13 cellular contexts compared by ENCODE assay signal in genomic region chr4:13541176-13541604, GRCh38.
DNase-seq lines count a peak whose midpoint lies in the region; ATAC-seq lines count a peak whose summit lies in the region.
"Had no signal": no experiment of that assay in that cellular context is flagged by ENCODE, and none has a peak within 500 bp of the region (broad histone marks: within the 10 kb centered on the region; RNA-seq: fewer than 3 reads in every experiment).

No MANE protein-coding gene starts in this region.

- no peak overlapping the region for H3K4me3 Mint-ChIP-seq in activated naive CD4-positive, alpha-beta T cell treated with anti-CD3 and anti-CD28 coated beads, Interleukin-2, amount 10 ng/mL, durations not matched to agents 7 days and 5 days
- peak overlapping the region; percentile 6 to 39 for H3K4me3 Mint-ChIP-seq in stimulated activated naive B cell treated with anti-CD40 and anti-IgM and Interleukin-4, amounts not matched to agents 10 μg/mL and 1 μg/mL and 100 μg/mL, for 72 hours

- peak overlapping the region; percentile 65 for H3K27ac Mint-ChIP-seq in activated naive CD4-positive, alpha-beta T cell treated with anti-CD3 and anti-CD28 coated beads, Interleukin-2, amount 10 ng/mL, durations not matched to agents 7 days and 5 days
- H3K27ac Mint-ChIP-seq in stimulated activated naive B cell treated with anti-CD40 and anti-IgM and Interleukin-4, amounts not matched to agents 10 μg/mL and 1 μg/mL and 100 μg/mL, for 72 hours, result peak overlapping the region; percentile 88

- H3K36me3 Mint-ChIP-seq in activated naive CD4-positive, alpha-beta T cell treated with anti-CD3 and anti-CD28 coated beads, Interleukin-2, amount 10 ng/mL, durations not matched to agents 7 days and 5 days, result peaks cover 28% of the 10 kb centered on the region
- peaks cover 6 to 22% of the 10 kb centered on the region in 2 donors for H3K36me3 Mint-ChIP-seq in stimulated activated naive B cell treated with anti-CD40 and anti-IgM and Interleukin-4, amounts not matched to agents 10 μg/mL and 1 μg/mL and 100 μg/mL, for 72 hours

- H3K27me3 Mint-ChIP-seq in activated naive CD4-positive, alpha-beta T cell treated with anti-CD3 and anti-CD28 coated beads, Interleukin-2, amount 10 ng/mL, durations not matched to agents 7 days and 5 days, result peaks cover 98% of the 10 kb centered on the region
- peaks cover 67 to 81% of the 10 kb centered on the region in 2 donors for H3K27me3 Mint-ChIP-seq in stimulated activated naive B cell treated with anti-CD40 and anti-IgM and Interleukin-4, amounts not matched to agents 10 μg/mL and 1 μg/mL and 100 μg/mL, for 72 hours

- peaks cover 9% of the 10 kb centered on the region for H3K9me3 Mint-ChIP-seq in activated naive CD4-positive, alpha-beta T cell treated with anti-CD3 and anti-CD28 coated beads, Interleukin-2, amount 10 ng/mL, durations not matched to agents 7 days and 5 days
- H3K9me3 Mint-ChIP-seq in stimulated activated naive B cell treated with anti-CD40 and anti-IgM and Interleukin-4, amounts not matched to agents 10 μg/mL and 1 μg/mL and 100 μg/mL, for 72 hours, result peaks cover 5 to 11% of the 10 kb centered on the region in 2 donors

- no peak for DNase-seq in activated naive CD4-positive, alpha-beta T cell treated with anti-CD3 and anti-CD28 coated beads, Interleukin-2, amount 10 ng/mL, durations not matched to agents 7 days and 5 days
- DNase-seq in activated naive CD4-positive, alpha-beta T cell treated with Interleukin-2 at 50 U/mL for 16 hours, result no peak
- peak; percentile 23 for DNase-seq in HuH-7.5 (ENCODE audit: low spot score)
- peak; percentile 2 for DNase-seq in iPS-NIHi11 (ENCODE audit: low spot score)
- DNase-seq in stimulated activated naive B cell treated with anti-CD40 and anti-IgM and Interleukin-4, amounts not matched to agents 10 μg/mL and 1 μg/mL and 100 μg/mL, for 72 hours, result no peak
- DNase-seq in DMS53 (lab: John Stamatoyannopoulos, UW), result no peak
- no peak for DNase-seq in activated CD4-positive, alpha-beta T cell treated with anti-CD3 and anti-CD28 coated beads, Interleukin-2, amount 50 U/mL, for 48 hours
- DNase-seq: activated T-cell treated with anti-CD3 and anti-CD28 coated beads, Interleukin-2, amount 50 U/mL, for 1 hour; aorta; GF-D8; NCI-H1436; SW 1271 had no signal

- ATAC-seq in stimulated activated naive B cell treated with anti-CD40 and anti-IgM and Interleukin-4, amounts not matched to agents 10 μg/mL and 1 μg/mL and 100 μg/mL, for 72 hours (replicated peaks), result no peak
- no peak for ATAC-seq in HG03460 (IDR thresholded peaks at IDR 0.05; ENCODE audit: unreplicated experiment)

- CTCF ChIA-PET in activated naive CD4-positive, alpha-beta T cell treated with anti-CD3 and anti-CD28 coated beads, Interleukin-2, amount 10 ng/mL, durations not matched to agents 7 days and 5 days (lab: Charles Lee), result interaction anchor here (1.7 kb wide), 1 partner anchor 8 kb away, joined by 6 read pairs; no protein-coding TSS in a partner anchor

- H3K4me1 Mint-ChIP-seq in activated naive CD4-positive, alpha-beta T cell treated with anti-CD3 and anti-CD28 coated beads, Interleukin-2, amount 10 ng/mL, durations not matched to agents 7 days and 5 days, result peaks cover 32% of the 10 kb centered on the region
- H3K4me1 Mint-ChIP-seq in stimulated activated naive B cell treated with anti-CD40 and anti-IgM and Interleukin-4, amounts not matched to agents 10 μg/mL and 1 μg/mL and 100 μg/mL, for 72 hours, result peaks cover 21 to 50% of the 10 kb centered on the region in 2 donors

Comparison
In these comparisons a context has a peak if more than half of its experiments do, and no peak if none do; other contexts are left out.
1. DNase-seq: peak in HuH-7.5 (single experiment) and iPS-NIHi11 (single experiment); none in activated naive CD4-positive, alpha-beta T cell treated with anti-CD3 and anti-CD28 coated beads, Interleukin-2, amount 10 ng/mL, durations not matched to agents 7 days and 5 days (single experiment), activated naive CD4-positive, alpha-beta T cell treated with Interleukin-2 at 50 U/mL for 16 hours (single experiment), stimulated activated naive B cell treated with anti-CD40 and anti-IgM and Interleukin-4, amounts not matched to agents 10 μg/mL and 1 μg/mL and 100 μg/mL, for 72 hours (single experiment), DMS53 (single experiment) and activated CD4-positive, alpha-beta T cell treated with anti-CD3 and anti-CD28 coated beads, Interleukin-2, amount 50 U/mL, for 48 hours (0 of 2).